1 cellular context compared by ENCODE assay signal in genomic region chr9:109122726-109123621, GRCh38.
TF ChIP-seq lines count a peak whose summit lies in the region.

No MANE protein-coding gene starts in this region.

TF ChIP-seq in K562, 482 proteins besides CTCF, POLR2A, EP300 and RAD21 (continued from another document and continues in another):
- TF ChIP-seq SMC3 (conservative IDR thresholded peaks at IDR 0.05; ENCODE audit: insufficient read depth, low read depth, low read length) (no peak), ZNF316 (IDR thresholded peaks at IDR 0.05) (peak; percentile 99), ZBTB34 (CRISPR knock-in tag; IDR thresholded peaks at IDR 0.05) (no peak), ZNF318 (IDR thresholded peaks at IDR 0.05; ENCODE audit: borderline replicate concordance in 1 of 2, low read depth in 1 of 2) (peak in 1 of 2 experiments; percentile 77; a peak in 1 of 4 replicates), MYC (IDR thresholded peaks at IDR 0.05; ENCODE audit: low read depth, low read length) (peak; percentile 39; the same call in 1 of the 2 replicates), MYC (CRISPR knock-in tag; IDR thresholded peaks at IDR 0.05; ENCODE audit: borderline replicate concordance, low read depth) (no peak), CGGBP1 (CRISPR knock-in tag; IDR thresholded peaks at IDR 0.05) (no peak), HNRNPL (IDR thresholded peaks at IDR 0.05; ENCODE audit: low read depth, low read length) (no peak), E2F1 (CRISPR knock-in tag; IDR thresholded peaks at IDR 0.05) (no peak), BRCA1 (IDR thresholded peaks at IDR 0.05) (no peak), BRCA1 (CRISPR knock-in tag; IDR thresholded peaks at IDR 0.05) (no peak), HDAC8 (tag; IDR thresholded peaks at IDR 0.05) (no peak), FOXP1 (CRISPR knock-in tag; IDR thresholded peaks at IDR 0.05) (no peak), RNF2 (IDR thresholded peaks at IDR 0.05) (peak; percentile 66), GMEB1 (CRISPR knock-in tag; IDR thresholded peaks at IDR 0.05) (peak; percentile 34; the same call in 1 of the 2 replicates), ILK (tag; IDR thresholded peaks at IDR 0.05; ENCODE audit: borderline replicate concordance, low read depth) (no peak), SMARCA4 (IDR thresholded peaks at IDR 0.05) (peak; percentile 94), ZNF592 (IDR thresholded peaks at IDR 0.05) (peak; percentile 82), KDM5B (IDR thresholded peaks at IDR 0.05; ENCODE audit: insufficient replicate concordance, low read depth, low read length) (no peak), CBX5 (IDR thresholded peaks at IDR 0.05; ENCODE audit: borderline replicate concordance, low read depth) (no peak), ZNF778 (CRISPR knock-in tag; IDR thresholded peaks at IDR 0.05) (no peak), ETV5 (CRISPR knock-in tag; IDR thresholded peaks at IDR 0.05; ENCODE audit: low read depth) (no peak; the same call in 1 of the 2 replicates), ZNF121 (CRISPR knock-in tag; conservative IDR thresholded peaks at IDR 0.05) (no peak), REST (CRISPR knock-in tag; IDR thresholded peaks at IDR 0.05; ENCODE audit: low read depth) (0 out of 2 replicates have a peak, but pooled peaks have one; percentile 49), ZEB2 (IDR thresholded peaks at IDR 0.05) (0 out of 2 replicates have a peak, but pooled peaks have one; percentile 15), ZNF280B (CRISPR knock-in tag; IDR thresholded peaks at IDR 0.05) (no peak), PHF21A (IDR thresholded peaks at IDR 0.05; ENCODE audit: borderline replicate concordance, low read depth) (no peak), ZBTB2 (IDR thresholded peaks at IDR 0.05) (0 out of 2 replicates have a peak, but pooled peaks have one; percentile 26), XRCC4 (IDR thresholded peaks at IDR 0.05; ENCODE audit: extremely low read depth, insufficient read depth, insufficient read length) (no peak), ZNF696 (CRISPR knock-in tag; conservative IDR thresholded peaks at IDR 0.05) (no peak), ELF2 (CRISPR knock-in tag; IDR thresholded peaks at IDR 0.05) (no peak)
